ENCODE assay signal across 16 cellular contexts in the genomic region with DNA sequence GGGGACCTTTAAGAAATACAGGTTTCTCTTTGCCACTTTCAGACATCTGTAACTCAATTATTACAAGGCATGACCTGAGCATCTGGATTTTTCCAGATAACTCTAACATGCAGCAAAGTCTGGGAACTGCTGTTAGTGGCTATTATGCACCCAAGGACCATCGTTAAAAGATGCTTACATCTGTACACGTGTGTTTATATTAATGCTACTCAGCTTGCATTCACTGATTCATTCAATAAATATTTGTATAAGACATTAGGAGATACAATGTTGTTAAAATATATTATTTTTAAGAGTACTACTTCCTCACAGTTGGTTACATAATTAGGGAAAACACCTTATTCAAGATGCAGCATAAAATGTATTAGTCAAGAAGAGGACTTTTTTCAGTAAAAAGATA.
DNase-seq lines count a peak whose midpoint lies in the region.
"Had no signal": no experiment of that assay in that cellular context is flagged by ENCODE, and none has a peak within 500 bp of the region (broad histone marks: within the 10 kb centered on the region; RNA-seq: fewer than 3 reads in every experiment).

No MANE protein-coding gene starts in this region.

- H3K4me3 Mint-ChIP-seq in activated CD4-positive, alpha-beta T cell treated with anti-CD3 and anti-CD28 coated beads, Interleukin-2, amount 10 ng/mL, durations not matched to agents 7 days and 5 days, result no peak overlapping the region
- H3K4me3 Mint-ChIP-seq: CD14-positive monocyte; CD8-positive, alpha-beta T cell; IgD-negative memory B cell had no signal

- H3K36me3 Mint-ChIP-seq in activated CD4-positive, alpha-beta T cell treated with anti-CD3 and anti-CD28 coated beads, Interleukin-2, amount 10 ng/mL, durations not matched to agents 7 days and 5 days (ENCODE audit: low read depth), result no peaks in the 10 kb centered on the region
- H3K36me3 Mint-ChIP-seq: CD14-positive monocyte; CD8-positive, alpha-beta T cell; IgD-negative memory B cell had no signal

- no peaks in the 10 kb centered on the region for H3K9me3 Mint-ChIP-seq in activated CD4-positive, alpha-beta T cell treated with anti-CD3 and anti-CD28 coated beads, Interleukin-2, amount 10 ng/mL, durations not matched to agents 7 days and 5 days
- H3K9me3 Mint-ChIP-seq: CD8-positive, alpha-beta T cell; IgD-negative memory B cell had no signal

- POLR2A ChIA-PET in activated CD4-positive, alpha-beta T cell treated with anti-CD3 and anti-CD28 coated beads, Interleukin-2, amount 10 ng/mL, durations not matched to agents 7 days and 5 days (lab: Charles Lee), result no interaction called here

- peaks cover 19% of the 10 kb centered on the region for H3K4me1 Mint-ChIP-seq in activated CD4-positive, alpha-beta T cell treated with anti-CD3 and anti-CD28 coated beads, Interleukin-2, amount 10 ng/mL, durations not matched to agents 7 days and 5 days

- H3K27ac Mint-ChIP-seq in activated CD4-positive, alpha-beta T cell treated with anti-CD3 and anti-CD28 coated beads, Interleukin-2, amount 10 ng/mL, durations not matched to agents 7 days and 5 days, result no peak overlapping the region
- H3K27ac Mint-ChIP-seq: CD14-positive monocyte; CD8-positive, alpha-beta T cell; IgD-negative memory B cell had no signal

- peaks cover 2% of the 10 kb centered on the region for H3K27me3 Mint-ChIP-seq in activated CD4-positive, alpha-beta T cell treated with anti-CD3 and anti-CD28 coated beads, Interleukin-2, amount 10 ng/mL, durations not matched to agents 7 days and 5 days

- DNase-seq in CD1c-positive myeloid dendritic cell (ENCODE audit: extremely low spot score) (peak; percentile 28), HCEC 1CT (peak; percentile 63), SK-N-DZ (ENCODE audit: low spot score) (peak; percentile 7), amniotic stem cell (lab: John Stamatoyannopoulos, UW) (no peak), T1000 (lab: John Stamatoyannopoulos, UW) (no peak)
- DNase-seq in activated CD4-positive, alpha-beta T cell treated with anti-CD3 and anti-CD28 coated beads, Interleukin-2, amount 10 ng/mL, durations not matched to agents 7 days and 5 days, result no peak
- DNase-seq: ACHN; AML-193; Calu3; CD8-positive, alpha-beta T cell; GDM1; GOT3; H7; KBM-7 had no signal

- CTCF ChIA-PET in activated CD4-positive, alpha-beta T cell treated with anti-CD3 and anti-CD28 coated beads, Interleukin-2, amount 10 ng/mL, durations not matched to agents 7 days and 5 days (lab: Charles Lee), result interaction anchor here (0.6 kb wide), 1 partner anchor 191 kb away, joined by 5 read pairs; no protein-coding TSS in a partner anchor

Comparison
In these comparisons a context has a peak if more than half of its experiments do, and no peak if none do; other contexts are left out.
1. DNase-seq: peak in CD1c-positive myeloid dendritic cell (single experiment), HCEC 1CT (single experiment) and SK-N-DZ (single experiment); none in amniotic stem cell (single experiment), activated CD4-positive, alpha-beta T cell treated with anti-CD3 and anti-CD28 coated beads, Interleukin-2, amount 10 ng/mL, durations not matched to agents 7 days and 5 days (single experiment) and T1000 (single experiment).